Comparison of ENCODE assay signal across 27 cellular contexts in genomic region chr3:55474213-55474632, GRCh38. TPM values are rescaled to one million over a fixed set of nuclear protein-coding genes. Genes with fewer than 3 reads are reported as not detected.
DNase-seq lines count a peak whose midpoint lies in the region; ATAC-seq and TF ChIP-seq lines count a peak whose summit lies in the region.
"Had no signal": no experiment of that assay in that cellular context is flagged by ENCODE, and none has a peak within 500 bp of the region (broad histone marks: within the 10 kb centered on the region; RNA-seq: fewer than 3 reads in every experiment).

No MANE protein-coding gene starts in this region.

- H3K4me1 Mint-ChIP-seq in dendritic cell treated with granulocyte-macrophage colony-stimulating factor and Interleukin-4, amounts not matched to agents 40 ng/mL and 50 ng/mL, for 4 days (ENCODE audit: low read depth): peaks cover 32% of the 10 kb centered on the region
- H3K4me1 Mint-ChIP-seq in progenitor cell of endocrine pancreas (ENCODE audit: low read depth): peaks cover 16% of the 10 kb centered on the region
- H3K4me1 Mint-ChIP-seq: activated CD4-positive, alpha-beta T cell treated with anti-CD3 and anti-CD28 coated beads for 36 hours; activated naive CD8-positive, alpha-beta T cell treated with anti-CD3 and anti-CD28 coated beads for 36 hours; B cell; central memory CD8-positive, alpha-beta T cell; naive B cell had no signal

- POLR2A ChIA-PET in A673 (lab: Charles Lee; ENCODE audit: low non-redundant PET) (no interaction called here), GM10248 (lab: Yijun Ruan, JAX) (no interaction called here)

- DNase-seq in H7 (peak; percentile 76), progenitor cell of endocrine pancreas (ENCODE audit: low spot score, unreplicated experiment) (no peak), A673 (ENCODE audit: low spot score) (no peak), GM10248 (ENCODE audit: extremely low spot score) (no peak), glomerular visceral epithelial cell (ENCODE audit: extremely low spot score) (no peak)
- DNase-seq: activated CD4-positive, alpha-beta T cell treated with anti-CD3 and anti-CD28 coated beads for 36 hours; activated effector memory CD4-positive, alpha-beta T cell treated with anti-CD3 and anti-CD28 coated beads, Interleukin-2, amount 50 U/mL, for 16 hours; activated naive CD8-positive, alpha-beta T cell treated with anti-CD3 and anti-CD28 coated beads for 36 hours; DMS153; HCEC 1CT; Karpas-422; naive B cell; NCI-H146; NCI-H2107; NCI-H446 treated with DMSO at 0.1 percent for 48 hours; NCI-H82; occipital lobe; SK-N-SH; stimulated activated naive CD8-positive, alpha-beta T cell treated with anti-CD3 and anti-CD28 coated beads, Interleukin-15, Interleukin-2, amounts not matched to agents 100 U/mL and 50 U/mL, for 24 hours had no signal

- no peak overlapping the region for H3K9ac ChIP-seq in iPS-18a (ENCODE audit: low read length)
- H3K9ac ChIP-seq: SK-N-SH had no signal

- H3K4me3 Mint-ChIP-seq in dendritic cell treated with granulocyte-macrophage colony-stimulating factor and Interleukin-4, amounts not matched to agents 40 ng/mL and 50 ng/mL, for 4 days: no peak overlapping the region
- peak overlapping the region; percentile 54 for H3K4me3 Mint-ChIP-seq in progenitor cell of endocrine pancreas (ENCODE audit: low read depth)
- H3K4me3 Mint-ChIP-seq: activated CD4-positive, alpha-beta T cell treated with anti-CD3 and anti-CD28 coated beads for 36 hours; activated naive CD8-positive, alpha-beta T cell treated with anti-CD3 and anti-CD28 coated beads for 36 hours; B cell; central memory CD8-positive, alpha-beta T cell; naive B cell; T-helper 1 cell treated with Interleukin-12 subunit alpha and Interleukin-12 subunit beta and Interleukin-4 antibody, amounts not matched to agents 30 μg/mL and 1 μg/mL, for 36 hours had no signal

- TF ChIP-seq CTCF in progenitor cell of endocrine pancreas (IDR thresholded peaks at IDR 0.05; ENCODE audit: unreplicated experiment) (peak; percentile 39), A673 (conservative IDR thresholded peaks at IDR 0.05; ENCODE audit: low read depth, low read length) (no peak), GM10248 (IDR thresholded peaks at IDR 0.05; ENCODE audit: control extremely low read depth, extremely low read depth, low read depth, missing control alignments) (no peak)

- H3K27ac Mint-ChIP-seq in dendritic cell treated with granulocyte-macrophage colony-stimulating factor and Interleukin-4, amounts not matched to agents 40 ng/mL and 50 ng/mL, for 4 days: peak overlapping the region; percentile 1
- no peak overlapping the region for H3K27ac Mint-ChIP-seq in progenitor cell of endocrine pancreas
- H3K27ac Mint-ChIP-seq: activated CD4-positive, alpha-beta T cell treated with anti-CD3 and anti-CD28 coated beads for 36 hours; activated naive CD8-positive, alpha-beta T cell treated with anti-CD3 and anti-CD28 coated beads for 36 hours; B cell; T-helper 1 cell treated with Interleukin-12 subunit alpha and Interleukin-12 subunit beta and Interleukin-4 antibody, amounts not matched to agents 30 μg/mL and 1 μg/mL, for 36 hours had no signal

- BruUV-seq in A673 (replicated peaks; lab: Mats Ljungman, UMichigan): no TSS peak

- H3K36me3 ChIP-seq in H7 (replicated peaks; ENCODE audit: control insufficient read depth, insufficient read depth, low read length): no peaks in the 10 kb centered on the region
- H3K36me3 ChIP-seq in iPS-18a (ENCODE audit: control insufficient read depth, low read depth, low read length): no peaks in the 10 kb centered on the region
- H3K36me3 ChIP-seq in A673 (ENCODE audit: insufficient read depth, low read length, poor library complexity, severe bottlenecking): peaks cover 5% of the 10 kb centered on the region
- H3K36me3 ChIP-seq: thoracic aorta had no signal

- H3K9me3 ChIP-seq in iPS-18a (ENCODE audit: control insufficient read depth, low read depth, low read length) (no peaks in the 10 kb centered on the region), A673 (ENCODE audit: low read depth, low read length, poor library complexity, severe bottlenecking) (no peaks in the 10 kb centered on the region)
- H3K9me3 ChIP-seq: SK-N-SH, thoracic aorta had no signal

- peaks cover 30% of the 10 kb centered on the region; the same call in 1 of the 2 replicates for H3K27me3 ChIP-seq in H7 (ENCODE audit: control insufficient read depth, insufficient read depth, low read length)
- peaks cover 22% of the 10 kb centered on the region for H3K27me3 ChIP-seq in iPS-18a (ENCODE audit: control insufficient read depth, insufficient read depth, low read length)
- H3K27me3 ChIP-seq in A673 (replicated peaks; ENCODE audit: insufficient read depth, low read depth, low read length, poor library complexity): no peaks in the 10 kb centered on the region

- H3K4me3 ChIP-seq in H7 (ENCODE audit: insufficient read depth, low read depth, low read length) (peak overlapping the region; percentile 42; the same call in 1 of the 2 replicates), iPS-18a (ENCODE audit: low read length) (peak overlapping the region; percentile 22), A673 (ENCODE audit: low read depth, low read length, poor library complexity, severe bottlenecking) (no peak overlapping the region)
- H3K4me3 ChIP-seq: thoracic aorta had no signal

- ATAC-seq in GM21717 (IDR thresholded peaks at IDR 0.05; ENCODE audit: unreplicated experiment): no peak
- ATAC-seq: activated CD4-positive, alpha-beta T cell treated with anti-CD3 and anti-CD28 coated beads for 36 hours; left lobe of liver; stimulated activated naive CD8-positive, alpha-beta T cell treated with anti-CD3 and anti-CD28 coated beads, Interleukin-15, Interleukin-2, amounts not matched to agents 100 U/mL and 50 U/mL, for 24 hours had no signal

- peaks cover 88% of the 10 kb centered on the region for H3K36me3 Mint-ChIP-seq in dendritic cell treated with granulocyte-macrophage colony-stimulating factor and Interleukin-4, amounts not matched to agents 40 ng/mL and 50 ng/mL, for 4 days (ENCODE audit: low read depth)
- H3K36me3 Mint-ChIP-seq in progenitor cell of endocrine pancreas (ENCODE audit: insufficient read depth): peaks cover 2% of the 10 kb centered on the region
- H3K36me3 Mint-ChIP-seq: activated naive CD8-positive, alpha-beta T cell treated with anti-CD3 and anti-CD28 coated beads for 36 hours had no signal

- peaks cover 9% of the 10 kb centered on the region for H3K27me3 Mint-ChIP-seq in dendritic cell treated with granulocyte-macrophage colony-stimulating factor and Interleukin-4, amounts not matched to agents 40 ng/mL and 50 ng/mL, for 4 days
- H3K27me3 Mint-ChIP-seq in progenitor cell of endocrine pancreas: peaks cover 53% of the 10 kb centered on the region

- H3K4me1 ChIP-seq in iPS-18a (ENCODE audit: control insufficient read depth, low read depth, low read length): no peaks in the 10 kb centered on the region
- no peaks in the 10 kb centered on the region for H3K4me1 ChIP-seq in A673 (ENCODE audit: insufficient read depth, low read length, poor library complexity, severe bottlenecking)

- CTCF ChIA-PET in A673 (lab: Charles Lee): no interaction called here
- CTCF ChIA-PET in GM10248 (lab: Yijun Ruan, JAX): no interaction called here

- no peaks in the 10 kb centered on the region for H3K9me3 Mint-ChIP-seq in dendritic cell treated with granulocyte-macrophage colony-stimulating factor and Interleukin-4, amounts not matched to agents 40 ng/mL and 50 ng/mL, for 4 days
- no peaks in the 10 kb centered on the region for H3K9me3 Mint-ChIP-seq in progenitor cell of endocrine pancreas (ENCODE audit: low read depth)
- H3K9me3 Mint-ChIP-seq: activated naive CD8-positive, alpha-beta T cell treated with anti-CD3 and anti-CD28 coated beads for 36 hours; T-helper 1 cell treated with Interleukin-12 subunit alpha and Interleukin-12 subunit beta and Interleukin-4 antibody, amounts not matched to agents 30 μg/mL and 1 μg/mL, for 36 hours had no signal

- intact Hi-C loops in dendritic cell treated with granulocyte-macrophage colony-stimulating factor and Interleukin-4, amounts not matched to agents 40 ng/mL and 50 ng/mL, for 4 days (cut with micrococcal nuclease): no loop called here
- intact Hi-C loops in A673 (cut with micrococcal nuclease; ENCODE audit: unreplicated experiment): no loop called here

- H3K27ac ChIP-seq in iPS-18a (ENCODE audit: low read length) (no peak overlapping the region), A673 (ENCODE audit: low read depth, low read length, poor library complexity, severe bottlenecking) (no peak overlapping the region)
- H3K27ac ChIP-seq: thoracic aorta had no signal

RNA-seq across cellular contexts. Expression of gene WNT5A, which starts 12.9 kb away (rescaled TPM):
- 11.5 and 15.7 TPM in 2 replicates for total RNA-seq in H7 (2014; rRNA removed; shearing (Covaris generic))
- total RNA-seq in progenitor cell of endocrine pancreas (5.5 and 13.8 TPM in 2 replicates), A673 (2021) (15.7 and 18.9 TPM in 2 replicates)
- total RNA-seq: activated CD4-positive, alpha-beta T cell treated with anti-CD3 and anti-CD28 coated beads for 36 hours; activated naive CD8-positive, alpha-beta T cell treated with anti-CD3 and anti-CD28 coated beads for 36 hours; B cell had no signal
